ENCODE assay signal across 1 cellular context in the genomic region with DNA sequence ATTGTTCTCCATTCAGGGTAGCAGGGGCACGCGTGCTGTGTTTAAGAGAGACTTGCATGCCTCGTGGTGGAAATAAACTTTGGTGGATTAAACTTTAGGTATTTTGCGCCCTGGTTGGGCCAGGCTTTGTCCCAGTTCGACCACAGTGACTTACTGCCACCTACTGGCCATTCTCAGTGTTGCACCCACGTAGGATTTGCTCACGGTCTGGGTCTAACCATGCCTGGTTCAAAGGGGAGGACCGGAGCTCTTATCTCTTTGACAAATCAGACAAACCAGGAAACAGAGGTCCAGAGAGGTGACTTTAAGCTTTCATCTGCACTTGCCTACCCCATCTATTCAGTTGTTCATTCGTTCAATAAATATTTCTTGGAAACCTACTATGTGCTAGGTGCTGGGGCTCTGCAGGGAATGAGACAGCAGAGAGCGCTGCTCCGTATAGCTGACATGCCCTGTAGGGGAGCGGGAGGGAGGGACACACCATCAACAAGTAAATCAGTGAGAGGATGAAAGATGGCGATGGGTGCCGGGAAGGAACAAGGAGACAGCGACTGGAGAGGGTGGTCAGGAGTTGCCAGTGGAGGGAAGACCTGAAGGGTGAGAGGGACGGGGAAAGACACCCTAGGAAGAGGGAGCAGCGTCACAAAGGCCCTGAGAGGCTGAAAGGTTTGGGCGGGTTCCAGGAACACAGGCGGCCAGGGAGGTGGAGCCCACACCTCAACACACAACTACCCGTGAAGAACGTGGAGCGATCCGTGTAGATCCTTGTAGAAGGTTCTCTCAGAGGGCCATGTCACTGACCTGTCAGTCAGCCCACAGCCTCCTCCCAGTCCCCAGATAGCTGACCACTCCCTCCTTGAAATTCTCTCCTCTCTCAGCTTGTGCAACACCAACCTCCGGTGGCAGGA.
TF ChIP-seq lines count a peak whose summit lies in the region.

No MANE protein-coding gene starts in this region.

TF ChIP-seq in HepG2, 621 proteins besides CTCF, POLR2A, EP300 and RAD21 (continued from another document and continues in another):
- TF ChIP-seq, protein P1, sequence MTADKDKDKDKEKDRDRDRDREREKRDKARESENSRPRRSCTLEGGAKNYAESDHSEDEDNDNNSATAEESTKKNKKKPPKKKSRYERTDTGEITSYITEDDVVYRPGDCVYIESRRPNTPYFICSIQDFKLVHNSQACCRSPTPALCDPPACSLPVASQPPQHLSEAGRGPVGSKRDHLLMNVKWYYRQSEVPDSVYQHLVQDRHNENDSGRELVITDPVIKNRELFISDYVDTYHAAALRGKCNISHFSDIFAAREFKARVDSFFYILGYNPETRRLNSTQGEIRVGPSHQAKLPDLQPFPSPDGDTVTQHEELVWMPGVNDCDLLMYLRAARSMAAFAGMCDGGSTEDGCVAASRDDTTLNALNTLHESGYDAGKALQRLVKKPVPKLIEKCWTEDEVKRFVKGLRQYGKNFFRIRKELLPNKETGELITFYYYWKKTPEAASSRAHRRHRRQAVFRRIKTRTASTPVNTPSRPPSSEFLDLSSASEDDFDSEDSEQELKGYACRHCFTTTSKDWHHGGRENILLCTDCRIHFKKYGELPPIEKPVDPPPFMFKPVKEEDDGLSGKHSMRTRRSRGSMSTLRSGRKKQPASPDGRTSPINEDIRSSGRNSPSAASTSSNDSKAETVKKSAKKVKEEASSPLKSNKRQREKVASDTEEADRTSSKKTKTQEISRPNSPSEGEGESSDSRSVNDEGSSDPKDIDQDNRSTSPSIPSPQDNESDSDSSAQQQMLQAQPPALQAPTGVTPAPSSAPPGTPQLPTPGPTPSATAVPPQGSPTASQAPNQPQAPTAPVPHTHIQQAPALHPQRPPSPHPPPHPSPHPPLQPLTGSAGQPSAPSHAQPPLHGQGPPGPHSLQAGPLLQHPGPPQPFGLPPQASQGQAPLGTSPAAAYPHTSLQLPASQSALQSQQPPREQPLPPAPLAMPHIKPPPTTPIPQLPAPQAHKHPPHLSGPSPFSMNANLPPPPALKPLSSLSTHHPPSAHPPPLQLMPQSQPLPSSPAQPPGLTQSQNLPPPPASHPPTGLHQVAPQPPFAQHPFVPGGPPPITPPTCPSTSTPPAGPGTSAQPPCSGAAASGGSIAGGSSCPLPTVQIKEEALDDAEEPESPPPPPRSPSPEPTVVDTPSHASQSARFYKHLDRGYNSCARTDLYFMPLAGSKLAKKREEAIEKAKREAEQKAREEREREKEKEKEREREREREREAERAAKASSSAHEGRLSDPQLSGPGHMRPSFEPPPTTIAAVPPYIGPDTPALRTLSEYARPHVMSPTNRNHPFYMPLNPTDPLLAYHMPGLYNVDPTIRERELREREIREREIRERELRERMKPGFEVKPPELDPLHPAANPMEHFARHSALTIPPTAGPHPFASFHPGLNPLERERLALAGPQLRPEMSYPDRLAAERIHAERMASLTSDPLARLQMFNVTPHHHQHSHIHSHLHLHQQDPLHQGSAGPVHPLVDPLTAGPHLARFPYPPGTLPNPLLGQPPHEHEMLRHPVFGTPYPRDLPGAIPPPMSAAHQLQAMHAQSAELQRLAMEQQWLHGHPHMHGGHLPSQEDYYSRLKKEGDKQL (CRISPR knock-in tag; IDR thresholded peaks at IDR 0.05; ENCODE audit: low read depth): no peak
- TF ChIP-seq, protein P2, sequence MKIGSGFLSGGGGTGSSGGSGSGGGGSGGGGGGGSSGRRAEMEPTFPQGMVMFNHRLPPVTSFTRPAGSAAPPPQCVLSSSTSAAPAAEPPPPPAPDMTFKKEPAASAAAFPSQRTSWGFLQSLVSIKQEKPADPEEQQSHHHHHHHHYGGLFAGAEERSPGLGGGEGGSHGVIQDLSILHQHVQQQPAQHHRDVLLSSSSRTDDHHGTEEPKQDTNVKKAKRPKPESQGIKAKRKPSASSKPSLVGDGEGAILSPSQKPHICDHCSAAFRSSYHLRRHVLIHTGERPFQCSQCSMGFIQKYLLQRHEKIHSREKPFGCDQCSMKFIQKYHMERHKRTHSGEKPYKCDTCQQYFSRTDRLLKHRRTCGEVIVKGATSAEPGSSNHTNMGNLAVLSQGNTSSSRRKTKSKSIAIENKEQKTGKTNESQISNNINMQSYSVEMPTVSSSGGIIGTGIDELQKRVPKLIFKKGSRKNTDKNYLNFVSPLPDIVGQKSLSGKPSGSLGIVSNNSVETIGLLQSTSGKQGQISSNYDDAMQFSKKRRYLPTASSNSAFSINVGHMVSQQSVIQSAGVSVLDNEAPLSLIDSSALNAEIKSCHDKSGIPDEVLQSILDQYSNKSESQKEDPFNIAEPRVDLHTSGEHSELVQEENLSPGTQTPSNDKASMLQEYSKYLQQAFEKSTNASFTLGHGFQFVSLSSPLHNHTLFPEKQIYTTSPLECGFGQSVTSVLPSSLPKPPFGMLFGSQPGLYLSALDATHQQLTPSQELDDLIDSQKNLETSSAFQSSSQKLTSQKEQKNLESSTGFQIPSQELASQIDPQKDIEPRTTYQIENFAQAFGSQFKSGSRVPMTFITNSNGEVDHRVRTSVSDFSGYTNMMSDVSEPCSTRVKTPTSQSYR (CRISPR knock-in tag; IDR thresholded peaks at IDR 0.05; ENCODE audit: borderline replicate concordance): no peak; the same call in 1 of the 2 replicates
- TF ChIP-seq, protein P3, sequence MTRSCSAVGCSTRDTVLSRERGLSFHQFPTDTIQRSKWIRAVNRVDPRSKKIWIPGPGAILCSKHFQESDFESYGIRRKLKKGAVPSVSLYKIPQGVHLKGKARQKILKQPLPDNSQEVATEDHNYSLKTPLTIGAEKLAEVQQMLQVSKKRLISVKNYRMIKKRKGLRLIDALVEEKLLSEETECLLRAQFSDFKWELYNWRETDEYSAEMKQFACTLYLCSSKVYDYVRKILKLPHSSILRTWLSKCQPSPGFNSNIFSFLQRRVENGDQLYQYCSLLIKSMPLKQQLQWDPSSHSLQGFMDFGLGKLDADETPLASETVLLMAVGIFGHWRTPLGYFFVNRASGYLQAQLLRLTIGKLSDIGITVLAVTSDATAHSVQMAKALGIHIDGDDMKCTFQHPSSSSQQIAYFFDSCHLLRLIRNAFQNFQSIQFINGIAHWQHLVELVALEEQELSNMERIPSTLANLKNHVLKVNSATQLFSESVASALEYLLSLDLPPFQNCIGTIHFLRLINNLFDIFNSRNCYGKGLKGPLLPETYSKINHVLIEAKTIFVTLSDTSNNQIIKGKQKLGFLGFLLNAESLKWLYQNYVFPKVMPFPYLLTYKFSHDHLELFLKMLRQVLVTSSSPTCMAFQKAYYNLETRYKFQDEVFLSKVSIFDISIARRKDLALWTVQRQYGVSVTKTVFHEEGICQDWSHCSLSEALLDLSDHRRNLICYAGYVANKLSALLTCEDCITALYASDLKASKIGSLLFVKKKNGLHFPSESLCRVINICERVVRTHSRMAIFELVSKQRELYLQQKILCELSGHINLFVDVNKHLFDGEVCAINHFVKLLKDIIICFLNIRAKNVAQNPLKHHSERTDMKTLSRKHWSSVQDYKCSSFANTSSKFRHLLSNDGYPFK (CRISPR knock-in tag; IDR thresholded peaks at IDR 0.05; ENCODE audit: borderline replicate concordance): no peak; the same call in 1 of the 2 replicates
- no peak for TF ChIP-seq NFIC (IDR thresholded peaks at IDR 0.05; ENCODE audit: low read length)
- no peak for TF ChIP-seq HNRNPH1 (optimal IDR thresholded peaks at IDR 0.05; ENCODE audit: low read depth, low read length)
- no peak for TF ChIP-seq MIXL1 (CRISPR knock-in tag; IDR thresholded peaks at IDR 0.05)
- no peak for TF ChIP-seq SOX13 (IDR thresholded peaks at IDR 0.05)
- TF ChIP-seq SOX13 (CRISPR knock-in tag; conservative IDR thresholded peaks at IDR 0.05 in 1 of 2, IDR thresholded peaks at IDR 0.05 in 1 of 2): no peak
- 0 out of 2 replicates have a peak, but pooled peaks have one; percentile 22 for TF ChIP-seq KLF9 (CRISPR knock-in tag; IDR thresholded peaks at IDR 0.05; ENCODE audit: low read depth)
- no peak for TF ChIP-seq ZNF282 (IDR thresholded peaks at IDR 0.05; ENCODE audit: partially characterized antibody)
- TF ChIP-seq GABPB1 (CRISPR knock-in tag; IDR thresholded peaks at IDR 0.05): no peak
- TF ChIP-seq, protein P4, sequence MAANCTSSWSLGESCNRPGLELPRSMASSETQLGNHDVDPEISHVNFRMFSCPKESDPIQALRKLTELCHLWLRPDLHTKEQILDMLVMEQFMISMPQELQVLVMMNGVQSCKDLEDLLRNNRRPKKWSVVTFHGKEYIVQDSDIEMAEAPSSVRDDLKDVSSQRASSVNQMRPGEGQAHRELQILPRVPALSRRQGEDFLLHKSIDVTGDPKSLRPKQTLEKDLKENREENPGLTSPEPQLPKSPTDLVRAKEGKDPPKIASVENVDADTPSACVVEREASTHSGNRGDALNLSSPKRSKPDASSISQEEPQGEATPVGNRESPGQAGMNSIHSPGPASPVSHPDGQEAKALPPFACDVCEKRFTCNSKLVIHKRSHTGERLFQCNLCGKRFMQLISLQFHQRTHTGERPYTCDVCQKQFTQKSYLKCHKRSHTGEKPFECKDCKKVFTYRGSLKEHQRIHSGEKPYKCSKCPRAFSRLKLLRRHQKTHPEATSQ (CRISPR knock-in tag; IDR thresholded peaks at IDR 0.05; ENCODE audit: borderline replicate concordance): no peak
- no peak for TF ChIP-seq ZNF549 (CRISPR knock-in tag; IDR thresholded peaks at IDR 0.05)
- no peak for TF ChIP-seq SCMH1 (CRISPR knock-in tag; IDR thresholded peaks at IDR 0.05; ENCODE audit: borderline replicate concordance)
- TF ChIP-seq, protein P5, sequence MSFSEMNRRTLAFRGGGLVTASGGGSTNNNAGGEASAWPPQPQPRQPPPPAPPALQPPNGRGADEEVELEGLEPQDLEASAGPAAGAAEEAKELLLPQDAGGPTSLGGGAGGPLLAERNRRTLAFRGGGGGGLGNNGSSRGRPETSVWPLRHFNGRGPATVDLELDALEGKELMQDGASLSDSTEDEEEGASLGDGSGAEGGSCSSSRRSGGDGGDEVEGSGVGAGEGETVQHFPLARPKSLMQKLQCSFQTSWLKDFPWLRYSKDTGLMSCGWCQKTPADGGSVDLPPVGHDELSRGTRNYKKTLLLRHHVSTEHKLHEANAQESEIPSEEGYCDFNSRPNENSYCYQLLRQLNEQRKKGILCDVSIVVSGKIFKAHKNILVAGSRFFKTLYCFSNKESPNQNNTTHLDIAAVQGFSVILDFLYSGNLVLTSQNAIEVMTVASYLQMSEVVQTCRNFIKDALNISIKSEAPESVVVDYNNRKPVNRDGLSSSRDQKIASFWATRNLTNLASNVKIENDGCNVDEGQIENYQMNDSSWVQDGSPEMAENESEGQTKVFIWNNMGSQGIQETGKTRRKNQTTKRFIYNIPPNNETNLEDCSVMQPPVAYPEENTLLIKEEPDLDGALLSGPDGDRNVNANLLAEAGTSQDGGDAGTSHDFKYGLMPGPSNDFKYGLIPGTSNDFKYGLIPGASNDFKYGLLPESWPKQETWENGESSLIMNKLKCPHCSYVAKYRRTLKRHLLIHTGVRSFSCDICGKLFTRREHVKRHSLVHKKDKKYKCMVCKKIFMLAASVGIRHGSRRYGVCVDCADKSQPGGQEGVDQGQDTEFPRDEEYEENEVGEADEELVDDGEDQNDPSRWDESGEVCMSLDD (CRISPR knock-in tag; IDR thresholded peaks at IDR 0.05; ENCODE audit: borderline replicate concordance): no peak
- TF ChIP-seq ZNF567 (CRISPR knock-in tag; IDR thresholded peaks at IDR 0.05; ENCODE audit: borderline replicate concordance): no peak
- no peak for TF ChIP-seq CREB1 (IDR thresholded peaks at IDR 0.05)
- TF ChIP-seq CREB1 (CRISPR knock-in tag; IDR thresholded peaks at IDR 0.05): peak; percentile 81
- no peak for TF ChIP-seq U2AF1 (optimal IDR thresholded peaks at IDR 0.05; ENCODE audit: low read depth, low read length)
- no peak; the same call in 1 of the 2 replicates for TF ChIP-seq TOPORS (CRISPR knock-in tag; IDR thresholded peaks at IDR 0.05)
- no peak for TF ChIP-seq ZSCAN30 (CRISPR knock-in tag; IDR thresholded peaks at IDR 0.05)
- TF ChIP-seq ZNF670 (CRISPR knock-in tag; IDR thresholded peaks at IDR 0.05; ENCODE audit: borderline replicate concordance): no peak
- TF ChIP-seq ZNF768 (CRISPR knock-in tag; IDR thresholded peaks at IDR 0.05): no peak
- TF ChIP-seq ZNF138 (CRISPR knock-in tag; IDR thresholded peaks at IDR 0.05; ENCODE audit: low read depth): no peak; the same call in 1 of the 2 replicates
- no peak for TF ChIP-seq EEA1 (CRISPR knock-in tag; IDR thresholded peaks at IDR 0.05; ENCODE audit: borderline replicate concordance)
- TF ChIP-seq, protein P6, sequence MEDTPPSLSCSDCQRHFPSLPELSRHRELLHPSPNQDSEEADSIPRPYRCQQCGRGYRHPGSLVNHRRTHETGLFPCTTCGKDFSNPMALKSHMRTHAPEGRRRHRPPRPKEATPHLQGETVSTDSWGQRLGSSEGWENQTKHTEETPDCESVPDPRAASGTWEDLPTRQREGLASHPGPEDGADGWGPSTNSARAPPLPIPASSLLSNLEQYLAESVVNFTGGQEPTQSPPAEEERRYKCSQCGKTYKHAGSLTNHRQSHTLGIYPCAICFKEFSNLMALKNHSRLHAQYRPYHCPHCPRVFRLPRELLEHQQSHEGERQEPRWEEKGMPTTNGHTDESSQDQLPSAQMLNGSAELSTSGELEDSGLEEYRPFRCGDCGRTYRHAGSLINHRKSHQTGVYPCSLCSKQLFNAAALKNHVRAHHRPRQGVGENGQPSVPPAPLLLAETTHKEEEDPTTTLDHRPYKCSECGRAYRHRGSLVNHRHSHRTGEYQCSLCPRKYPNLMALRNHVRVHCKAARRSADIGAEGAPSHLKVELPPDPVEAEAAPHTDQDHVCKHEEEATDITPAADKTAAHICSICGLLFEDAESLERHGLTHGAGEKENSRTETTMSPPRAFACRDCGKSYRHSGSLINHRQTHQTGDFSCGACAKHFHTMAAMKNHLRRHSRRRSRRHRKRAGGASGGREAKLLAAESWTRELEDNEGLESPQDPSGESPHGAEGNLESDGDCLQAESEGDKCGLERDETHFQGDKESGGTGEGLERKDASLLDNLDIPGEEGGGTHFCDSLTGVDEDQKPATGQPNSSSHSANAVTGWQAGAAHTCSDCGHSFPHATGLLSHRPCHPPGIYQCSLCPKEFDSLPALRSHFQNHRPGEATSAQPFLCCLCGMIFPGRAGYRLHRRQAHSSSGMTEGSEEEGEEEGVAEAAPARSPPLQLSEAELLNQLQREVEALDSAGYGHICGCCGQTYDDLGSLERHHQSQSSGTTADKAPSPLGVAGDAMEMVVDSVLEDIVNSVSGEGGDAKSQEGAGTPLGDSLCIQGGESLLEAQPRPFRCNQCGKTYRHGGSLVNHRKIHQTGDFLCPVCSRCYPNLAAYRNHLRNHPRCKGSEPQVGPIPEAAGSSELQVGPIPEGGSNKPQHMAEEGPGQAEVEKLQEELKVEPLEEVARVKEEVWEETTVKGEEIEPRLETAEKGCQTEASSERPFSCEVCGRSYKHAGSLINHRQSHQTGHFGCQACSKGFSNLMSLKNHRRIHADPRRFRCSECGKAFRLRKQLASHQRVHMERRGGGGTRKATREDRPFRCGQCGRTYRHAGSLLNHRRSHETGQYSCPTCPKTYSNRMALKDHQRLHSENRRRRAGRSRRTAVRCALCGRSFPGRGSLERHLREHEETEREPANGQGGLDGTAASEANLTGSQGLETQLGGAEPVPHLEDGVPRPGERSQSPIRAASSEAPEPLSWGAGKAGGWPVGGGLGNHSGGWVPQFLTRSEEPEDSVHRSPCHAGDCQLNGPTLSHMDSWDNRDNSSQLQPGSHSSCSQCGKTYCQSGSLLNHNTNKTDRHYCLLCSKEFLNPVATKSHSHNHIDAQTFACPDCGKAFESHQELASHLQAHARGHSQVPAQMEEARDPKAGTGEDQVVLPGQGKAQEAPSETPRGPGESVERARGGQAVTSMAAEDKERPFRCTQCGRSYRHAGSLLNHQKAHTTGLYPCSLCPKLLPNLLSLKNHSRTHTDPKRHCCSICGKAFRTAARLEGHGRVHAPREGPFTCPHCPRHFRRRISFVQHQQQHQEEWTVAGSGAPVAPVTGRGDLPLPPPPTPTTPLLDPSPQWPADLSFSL (CRISPR knock-in tag; IDR thresholded peaks at IDR 0.05): no peak
- TF ChIP-seq MYC (CRISPR knock-in tag; IDR thresholded peaks at IDR 0.05; ENCODE audit: borderline replicate concordance): peak; percentile 7; the same call in 1 of the 2 replicates
- TF ChIP-seq ZSCAN20 (CRISPR knock-in tag; IDR thresholded peaks at IDR 0.05; ENCODE audit: borderline replicate concordance): no peak
- TF ChIP-seq ATF7-NPFF (CRISPR knock-in tag; IDR thresholded peaks at IDR 0.05; ENCODE audit: low read depth): no peak
